ENCODE assay signal across 26 cellular contexts in genomic region chrX:117978402-117978801, GRCh38.
DNase-seq lines count a peak whose midpoint lies in the region; ATAC-seq, FAIRE-seq and TF ChIP-seq lines count a peak whose summit lies in the region.
"Had no signal": no experiment of that assay in that cellular context is flagged by ENCODE, and none has a peak within 500 bp of the region (broad histone marks: within the 10 kb centered on the region; RNA-seq: fewer than 3 reads in every experiment).

No MANE protein-coding gene starts in this region.

- H3K27me3 ChIP-seq in hepatocyte = no peaks in the 10 kb centered on the region
- H3K27me3 ChIP-seq: BE2C, BLaER1 had no signal

- no peaks in the 10 kb centered on the region for H3K9me3 ChIP-seq in hepatocyte (ENCODE audit: low read depth)
- no peaks in the 10 kb centered on the region for H3K9me3 ChIP-seq in mucosa of descending colon
- H3K9me3 ChIP-seq: BE2C, BLaER1 had no signal

- no peak for TF ChIP-seq POLR2A in GM12891 (IDR thresholded peaks at IDR 0.05; ENCODE audit: low read depth, low read length)

- TF ChIP-seq CTCF in hepatocyte (IDR thresholded peaks at IDR 0.05; ENCODE audit: poor library complexity) = no peak
- no peak for TF ChIP-seq CTCF in mucosa of descending colon (IDR thresholded peaks at IDR 0.05)

- peak overlapping the region; percentile 45 for H3K27ac ChIP-seq in hepatocyte
- H3K27ac ChIP-seq: BLaER1 had no signal

- H3K79me2 ChIP-seq in hepatocyte = no peaks in the 10 kb centered on the region

- H3K4me2 ChIP-seq in hepatocyte = no peak overlapping the region
- H3K4me2 ChIP-seq: BLaER1 had no signal

- peak; percentile 58 for FAIRE-seq in colon (lab: Jason Lieb, UNC)
- FAIRE-seq in GM12891 (lab: Jason Lieb, UNC) = no peak
- FAIRE-seq: A204.1, GM12878, GM19239 had no signal

- DNase-seq in hepatocyte (ENCODE audit: low spot score) (no peak), mucosa of descending colon (no peak), GM12891 (ENCODE audit: insufficient read length, low spot score) (no peak), SKM-1 treated with dmso at 0.1 percent for 144 hours (lab: John Stamatoyannopoulos, UW; ENCODE audit: unreplicated experiment) (no peak), kidney tubule cell (ENCODE audit: low spot score) (no peak)
- no peak for DNase-seq in stimulated activated CD4-positive, alpha-beta T cell treated with anti-CD3 and anti-CD28 coated beads, Interleukin-12 subunit alpha, Interleukin-12 subunit beta, amount 100 ng/mL, for 4 hours
- DNase-seq: 8988T; ACHN; BE2C; C1 segment of cervical spinal cord; CD4-positive, alpha-beta memory T cell; CD4-positive, CD25-positive, alpha-beta regulatory T cell; CD8-positive, alpha-beta memory T cell; COR-L47; DMS 273 treated with DMSO at 0.1 percent for 48 hours; DMS153; DMS53; DMS79; DND-41; EL; GDM1 had no signal

- ATAC-seq in mucosa of descending colon = peak; percentile 81
- ATAC-seq: GM12878 had no signal

- WGBS in hepatocyte (ENCODE audit: low lambda C conversion rate, missing lambda C conversion rate) = 90% methylated on average over 1 of the region's 1 CpG

- H3K4me3 ChIP-seq in hepatocyte (no peak overlapping the region), mucosa of descending colon (no peak overlapping the region)
- H3K4me3 ChIP-seq: BLaER1, GM12878 had no signal

- H3K36me3 ChIP-seq in hepatocyte (replicated peaks; ENCODE audit: insufficient read depth, low read depth) (no peaks in the 10 kb centered on the region), mucosa of descending colon (ENCODE audit: low read depth) (no peaks in the 10 kb centered on the region)
- H3K36me3 ChIP-seq: BE2C, BLaER1 had no signal

- H3K9me2 ChIP-seq in hepatocyte (replicated peaks; ENCODE audit: insufficient read depth) = no peaks in the 10 kb centered on the region

- H3K4me1 ChIP-seq in hepatocyte (ENCODE audit: insufficient read depth) (no peaks in the 10 kb centered on the region), mucosa of descending colon (ENCODE audit: low read depth) (no peaks in the 10 kb centered on the region)
- H3K4me1 ChIP-seq: BLaER1 had no signal

- H2AFZ ChIP-seq in hepatocyte = no peak overlapping the region

- intact Hi-C loops in mucosa of descending colon (cut with DNase I, micrococcal nuclease) = no loop called here

- H4K20me1 ChIP-seq in hepatocyte (ENCODE audit: insufficient read depth, poor library complexity, severe bottlenecking) = no peaks in the 10 kb centered on the region
- H4K20me1 ChIP-seq: BLaER1 had no signal

TF ChIP-seq in GM12891, 5 proteins besides CTCF, POLR2A, EP300 and RAD21:
- TF ChIP-seq POU2F2 (IDR thresholded peaks at IDR 0.05; ENCODE audit: low read depth, low read length) = no peak
- no peak for TF ChIP-seq POLR2AphosphoS5 (IDR thresholded peaks at IDR 0.05; ENCODE audit: low read depth, low read length)
- no peak for TF ChIP-seq SPI1 (IDR thresholded peaks at IDR 0.05; ENCODE audit: low read depth, low read length)
- no peak for TF ChIP-seq TAF1 (IDR thresholded peaks at IDR 0.05; ENCODE audit: low read depth, low read length)
- no peak for TF ChIP-seq PAX5 (IDR thresholded peaks at IDR 0.05; ENCODE audit: insufficient read depth, low read length, severe bottlenecking)
TF ChIP-seq in GM12891: peak in this region for 0.
